9 cellular contexts compared by ENCODE assay signal in genomic region chr14:21711360-21711961, GRCh38. TPM values are rescaled to one million over a fixed set of nuclear protein-coding genes. Genes with fewer than 3 reads are reported as not detected.
DNase-seq lines count a peak whose midpoint lies in the region; ATAC-seq, FAIRE-seq and TF ChIP-seq lines count a peak whose summit lies in the region.
"Had no signal": no experiment of that assay in that cellular context is flagged by ENCODE, and none has a peak within 500 bp of the region (broad histone marks: within the 10 kb centered on the region; RNA-seq: fewer than 3 reads in every experiment).

No MANE protein-coding gene starts in this region.

- H3K4me1 ChIP-seq in A549, result no peaks in the 10 kb centered on the region
- no peaks in the 10 kb centered on the region for H3K4me1 ChIP-seq in H1 (replicated peaks in 1 of 4; ENCODE audit: control insufficient read depth in 3 of 4, insufficient read depth in 4 of 4, low read length in 3 of 4)

- no peak for TF ChIP-seq POLR2A in A549 (IDR thresholded peaks at IDR 0.05; ENCODE audit: low read length)
- TF ChIP-seq POLR2A in H1 (IDR thresholded peaks at IDR 0.05; ENCODE audit: control extremely low read depth in 1 of 2, low read depth in 2 of 2, low read length in 2 of 2), result no peak

- DNase-seq in A549 (ENCODE audit: low read depth in 1 of 2, low spot score in 1 of 2) (peak; percentile 36 to 62), D721Med (ENCODE audit: insufficient read length, low spot score) (no peak), HS-27A (ENCODE audit: low read depth) (peak; percentile 30), SK-MEL-5 (ENCODE audit: low read depth, low spot score) (peak; percentile 54), H1 (ENCODE audit: low read depth in 1 of 2, low spot score in 2 of 2) (no peak)
- DNase-seq in natural killer cell treated with Interleukin-12 subunit alpha and Interleukin-12 subunit beta and Interleukin-15 and Interleukin-18, amount 100 ng/mL, for 72 hours (ENCODE audit: low spot score), result peak; percentile 64

- no peaks in the 10 kb centered on the region for H3K4me1 Mint-ChIP-seq in natural killer cell treated with Interleukin-12 subunit alpha and Interleukin-12 subunit beta and Interleukin-15 and Interleukin-18, amount 100 ng/mL, for 72 hours (ENCODE audit: low read depth in 2 of 2)

- no peak overlapping the region for H2BK15ac ChIP-seq in H1 (ENCODE audit: low read length)

- no peak overlapping the region for H3K18ac ChIP-seq in H1 (ENCODE audit: extremely low read depth, low read length)

- no peaks in the 10 kb centered on the region for H3K27me3 ChIP-seq in H1 (replicated peaks in 1 of 4; ENCODE audit: control insufficient read depth in 3 of 4, extremely low read depth in 1 of 4, insufficient read depth in 3 of 4, low read length in 3 of 4)

- H2BK5ac ChIP-seq in H1 (ENCODE audit: low read depth, low read length), result no peak overlapping the region

- FAIRE-seq in A549 (lab: Jason Lieb, UNC), result no peak
- FAIRE-seq in D721Med (lab: Jason Lieb, UNC), result no peak
- peak; percentile 84 for FAIRE-seq in H1 (lab: Jason Lieb, UNC)

- H3K27ac ChIP-seq in A549 (no peak overlapping the region), H1 (ENCODE audit: low read depth, low read length) (no peak overlapping the region)
- H3K27ac ChIP-seq: skin epidermis had no signal

- H3K79me2 ChIP-seq in H1 (ENCODE audit: control insufficient read depth in 1 of 2, insufficient read depth in 2 of 2, low read length in 2 of 2), result no peaks in the 10 kb centered on the region

- H3K23ac ChIP-seq in H1 (ENCODE audit: insufficient read length), result no peak overlapping the region

- H3K9me3 ChIP-seq in A549, result peaks cover 6% of the 10 kb centered on the region; the same call in 1 of the 3 replicates
- H3K9me3 ChIP-seq in H1 (ENCODE audit: insufficient read depth in 2 of 2, low read depth in 1 of 2, low read length in 1 of 2), result no peaks in the 10 kb centered on the region

- POLR2A ChIA-PET in A549 (lab: Yijun Ruan, JAX), result no interaction called here
- POLR2A ChIA-PET in H1 (lab: Charles Lee; ENCODE audit: partially characterized antibody), result no interaction called here

- peaks cover 4% of the 10 kb centered on the region for H3K9me3 Mint-ChIP-seq in natural killer cell treated with Interleukin-12 subunit alpha and Interleukin-12 subunit beta and Interleukin-15 and Interleukin-18, amount 100 ng/mL, for 72 hours

- H3K36me3 Mint-ChIP-seq in natural killer cell treated with Interleukin-12 subunit alpha and Interleukin-12 subunit beta and Interleukin-15 and Interleukin-18, amount 100 ng/mL, for 72 hours, result peaks cover 5% of the 10 kb centered on the region

- no peak overlapping the region for H2BK120ac ChIP-seq in H1 (replicated peaks; ENCODE audit: low read depth, low read length)

- H4K8ac ChIP-seq in H1 (ENCODE audit: extremely low read depth, insufficient read depth, low read length), result no peak overlapping the region

- TF ChIP-seq CTCF in A549 (IDR thresholded peaks at IDR 0.05) (peak; percentile 66), D721Med (IDR thresholded peaks at IDR 0.05; ENCODE audit: insufficient read depth, missing control alignments) (peak; percentile 62), H1 (IDR thresholded peaks at IDR 0.05; ENCODE audit: control extremely low read depth in 1 of 3, insufficient read depth in 1 of 3, low read depth in 1 of 3, low read length in 3 of 3) (peak in 2 of 3 experiments; percentile 66 to 72; a peak in 3 of 4 replicates)

- no peak overlapping the region for H3K4me3 ChIP-seq in A549
- no peak overlapping the region for H3K4me3 ChIP-seq in H1 (ENCODE audit: extremely low read depth in 1 of 4, insufficient read depth in 2 of 4, low read depth in 3 of 4, low read length in 4 of 4)
- H3K4me3 ChIP-seq: skin epidermis had no signal

- H3K14ac ChIP-seq in H1 (ENCODE audit: insufficient read length), result no peak overlapping the region

- no peaks in the 10 kb centered on the region for H3K36me3 ChIP-seq in H1 (ENCODE audit: control insufficient read depth in 2 of 4, insufficient read depth in 4 of 4, low read length in 3 of 4)

- H4K91ac ChIP-seq in H1 (replicated peaks; ENCODE audit: insufficient read length, low read length), result no peak overlapping the region

- no peak overlapping the region for H3K56ac ChIP-seq in H1 (replicated peaks; ENCODE audit: insufficient read length, low read depth, low read length)

- ATAC-seq in A549, result peak; percentile 77 to 88; a peak in 4 of 6 replicates
- no peak for ATAC-seq in natural killer cell treated with Interleukin-12 subunit alpha and Interleukin-12 subunit beta and Interleukin-15 and Interleukin-18, amount 100 ng/mL, for 72 hours
- ATAC-seq in GM21528 (IDR thresholded peaks at IDR 0.05; ENCODE audit: low FRiP score, unreplicated experiment), result no peak
- no peak for ATAC-seq in HG02623 (IDR thresholded peaks at IDR 0.05; ENCODE audit: unreplicated experiment)

- H3K4me2 ChIP-seq in A549 (no peak overlapping the region), H1 (ENCODE audit: insufficient read depth in 1 of 2, low read depth in 2 of 2, low read length in 2 of 2) (no peak overlapping the region)

- H3K9ac ChIP-seq in H1 (replicated peaks in 1 of 4; ENCODE audit: extremely low read depth in 1 of 4, low read depth in 3 of 4, low read length in 3 of 4), result no peak overlapping the region

- H2AK5ac ChIP-seq in H1 (ENCODE audit: low read depth, low read length), result no peak overlapping the region

- no peak overlapping the region for H2AFZ ChIP-seq in H1 (ENCODE audit: low read length)

- H3K23me2 ChIP-seq in H1 (ENCODE audit: low read depth, low read length), result no peaks in the 10 kb centered on the region

- in situ Hi-C loops in SK-MEL-5 (cut with HindIII; ENCODE audit: low pct_unique_long_range_greater_than_20kb, low sequenced_read_pairs), result no loop called here

- no peak overlapping the region for H2BK20ac ChIP-seq in H1 (ENCODE audit: low read length)

- H3K4ac ChIP-seq in H1 (replicated peaks; ENCODE audit: insufficient read length, low read depth, low read length), result no peak overlapping the region

- peak in 1 of 2 experiments; percentile 33; a peak in 2 of 5 replicates for TF ChIP-seq RAD21 in A549 (conservative IDR thresholded peaks at IDR 0.05 in 1 of 2, IDR thresholded peaks at IDR 0.05 in 1 of 2)
- peak; percentile 39 to 43 for TF ChIP-seq RAD21 in H1 (IDR thresholded peaks at IDR 0.05 in 1 of 2, conservative IDR thresholded peaks at IDR 0.05 in 1 of 2; ENCODE audit: low read depth in 2 of 2, low read length in 2 of 2)

- CTCF ChIA-PET in A549 (lab: Yijun Ruan, JAX), result interaction anchor here (0.6 to 1.9 kb wide), 14 partner anchors 9 to 915 kb away, joined by 3 to 8 read pairs (median 4); no protein-coding TSS in a partner anchor
- CTCF ChIA-PET in H1 (lab: Charles Lee; ENCODE audit: partially characterized antibody), result interaction anchor here (0.6 to 5.5 kb wide), 30 partner anchors 10 to 249 kb away, joined by 3 to 57 read pairs (median 4); partner anchors contain the start of genes METTL3, OR4E1 and OR4E2

- H3K4me3 Mint-ChIP-seq in natural killer cell treated with Interleukin-12 subunit alpha and Interleukin-12 subunit beta and Interleukin-15 and Interleukin-18, amount 100 ng/mL, for 72 hours, result no peak overlapping the region

- H3K27ac Mint-ChIP-seq in natural killer cell treated with Interleukin-12 subunit alpha and Interleukin-12 subunit beta and Interleukin-15 and Interleukin-18, amount 100 ng/mL, for 72 hours, result no peak overlapping the region

- peaks cover 39 to 42% of the 10 kb centered on the region in 2 donors for H3K27me3 Mint-ChIP-seq in natural killer cell treated with Interleukin-12 subunit alpha and Interleukin-12 subunit beta and Interleukin-15 and Interleukin-18, amount 100 ng/mL, for 72 hours

- WGBS in A549 (ENCODE audit: missing lambda C conversion rate), result 16% methylated on average over 3 of the region's 3 CpGs
- WGBS in H1 (ENCODE audit: extremely low coverage in 1 of 2, insufficient coverage in 1 of 2, insufficient read length in 1 of 2, insufficient replicate concordance in 2 of 2, low coverage in 1 of 2, low lambda C conversion rate in 2 of 2, missing lambda C conversion rate in 1 of 2), 2 experiments, result 33% methylated on average over 3 of the region's 3 CpGs; no CpG with 5 or more reads in 1 of the 2 experiments

- H4K5ac ChIP-seq in H1 (ENCODE audit: insufficient read length, low read depth, low read length), result no peak overlapping the region

- H3K79me1 ChIP-seq in H1 (ENCODE audit: low read depth, low read length), result no peaks in the 10 kb centered on the region

- TF ChIP-seq EP300 in A549 (IDR thresholded peaks at IDR 0.05) (no peak), H1 (IDR thresholded peaks at IDR 0.05; ENCODE audit: borderline replicate concordance in 1 of 2, low read depth in 2 of 2, low read length in 2 of 2) (no peak)

- no peak overlapping the region for H2BK12ac ChIP-seq in H1 (ENCODE audit: low read depth, low read length)

- no peaks in the 10 kb centered on the region for H4K20me1 ChIP-seq in H1 (replicated peaks in 1 of 2; ENCODE audit: control insufficient read depth in 1 of 2, insufficient read depth in 2 of 2, low read length in 2 of 2)

RNA-seq across cellular contexts. Expression of gene OR4E1, which starts 37.8 kb away (rescaled TPM):
- polyA plus RNA-seq in A549 (2011; rRNA removed) (not detected in 2 replicates), A549 (2017; fragmentation: RNase III; extraction: RNeasy Plus Mini Kit Qiagen cat#74134 plus additional on column Dnase treatment) (not detected in 3 replicates), H1 (2011; rRNA removed) (not detected in 2 replicates)
- not detected in 2 replicates for polyA plus RNA-seq in A549 (2012; cell fraction: cytosol; rRNA removed)
- not detected in 2 replicates for polyA plus RNA-seq in A549 (2012; cell fraction: nucleus; rRNA removed)
- polyA minus RNA-seq in A549 (2011; rRNA and poly(A)+ RNA removed), result not detected in 2 replicates
- total RNA-seq in SK-MEL-5 (2014; rRNA removed; shearing (Covaris generic)), result not detected in 2 replicates
- not detected in 2 replicates for polyA plus RNA-seq in SK-MEL-5 (2015; cell fraction: cytosol; rRNA removed)
- not detected in 2 replicates for polyA plus RNA-seq in SK-MEL-5 (2015; cell fraction: nucleus; rRNA removed)
- not detected in 2 replicates for total RNA-seq in H1 (2021; fragmentation: NEBNext Ultra II Directional; extraction: Animal tissue kit (Norgen Biotek cat#: 25700))
- not detected for polyA plus RNA-seq in H1 (2011; cell fraction: cytosol; rRNA removed)
- polyA plus RNA-seq in H1 (2011; cell fraction: nucleus; rRNA removed), result not detected
- polyA plus RNA-seq in H1 (2012, experiment 1 of 2), result not detected in 4 replicates
- not detected for polyA plus RNA-seq in H1 (2012, experiment 2 of 2)
- polyA plus RNA-seq in H1 (2013, experiment 1 of 2), result not detected
- not detected for polyA plus RNA-seq in H1 (2013, experiment 2 of 2)
- not detected in 2 replicates for polyA minus RNA-seq in H1 (2011; rRNA and poly(A)+ RNA removed)
- polyA minus RNA-seq in H1 (2011; cell fraction: cytosol; rRNA and poly(A)+ RNA removed), result not detected
- not detected for polyA minus RNA-seq in H1 (2011; cell fraction: nucleus; rRNA and poly(A)+ RNA removed)
- not detected for total RNA-seq in natural killer cell treated with Interleukin-12 subunit alpha and Interleukin-12 subunit beta and Interleukin-15 and Interleukin-18, amount 100 ng/mL, for 72 hours

RNA-seq across cellular contexts. Expression of gene OR4E2, which starts 57.8 kb away (rescaled TPM):
- polyA plus RNA-seq in A549 (2011; rRNA removed), result not detected in 2 replicates
- not detected in 2 replicates for polyA plus RNA-seq in A549 (2012; cell fraction: cytosol; rRNA removed)
- not detected in 2 replicates for polyA plus RNA-seq in A549 (2012; cell fraction: nucleus; rRNA removed)
- not detected in 3 replicates for polyA plus RNA-seq in A549 (2017; fragmentation: RNase III; extraction: RNeasy Plus Mini Kit Qiagen cat#74134 plus additional on column Dnase treatment)
- not detected in 2 replicates for polyA minus RNA-seq in A549 (2011; rRNA and poly(A)+ RNA removed)
- not detected in 2 replicates for total RNA-seq in SK-MEL-5 (2014; rRNA removed; shearing (Covaris generic))
- polyA plus RNA-seq in SK-MEL-5 (2015; cell fraction: cytosol; rRNA removed), result not detected in 2 replicates
- polyA plus RNA-seq in SK-MEL-5 (2015; cell fraction: nucleus; rRNA removed), result not detected in 2 replicates
- not detected in 2 replicates for total RNA-seq in H1 (2021; fragmentation: NEBNext Ultra II Directional; extraction: Animal tissue kit (Norgen Biotek cat#: 25700))
- polyA plus RNA-seq in H1 (2011; rRNA removed), result not detected in 2 replicates
- not detected for polyA plus RNA-seq in H1 (2011; cell fraction: cytosol; rRNA removed)
- 0.13 TPM for polyA plus RNA-seq in H1 (2011; cell fraction: nucleus; rRNA removed)
- polyA plus RNA-seq in H1 (2012, experiment 1 of 2), result not detected in 4 replicates
- polyA plus RNA-seq in H1 (2012, experiment 2 of 2), result not detected
- polyA plus RNA-seq in H1 (2013, experiment 1 of 2), result not detected
- not detected for polyA plus RNA-seq in H1 (2013, experiment 2 of 2)
- not detected in 2 replicates for polyA minus RNA-seq in H1 (2011; rRNA and poly(A)+ RNA removed)
- polyA minus RNA-seq in H1 (2011; cell fraction: cytosol; rRNA and poly(A)+ RNA removed), result not detected
- not detected for polyA minus RNA-seq in H1 (2011; cell fraction: nucleus; rRNA and poly(A)+ RNA removed)
- total RNA-seq in natural killer cell treated with Interleukin-12 subunit alpha and Interleukin-12 subunit beta and Interleukin-15 and Interleukin-18, amount 100 ng/mL, for 72 hours, result not detected

Comparison
In these comparisons a context has a peak if more than half of its experiments do, and no peak if none do; other contexts are left out.
1. ATAC-seq: peak in A549 (2 of 2); none in natural killer cell treated with Interleukin-12 subunit alpha and Interleukin-12 subunit beta and Interleukin-15 and Interleukin-18, amount 100 ng/mL, for 72 hours (0 of 2), GM21528 (single experiment) and HG02623 (single experiment).
2. DNase-seq: peak in A549 (2 of 2), HS-27A (single experiment), SK-MEL-5 (single experiment) and natural killer cell treated with Interleukin-12 subunit alpha and Interleukin-12 subunit beta and Interleukin-15 and Interleukin-18, amount 100 ng/mL, for 72 hours (single experiment); none in D721Med (single experiment) and H1 (0 of 2).
3. Of the 18 proteins assayed by ChIP-seq in both H1 and A549: peak only in H1: none; only in A549: none; in both: CTCF; in neither: 15; mixed calls (peak in some experiments, not most) for 2.
4. Peak in every context shown above with its lines, with median percentiles within 50 percentile points of each other: CTCF ChIP-seq.